Comparison of ENCODE assay signal across 12 cellular contexts in the genomic region with DNA sequence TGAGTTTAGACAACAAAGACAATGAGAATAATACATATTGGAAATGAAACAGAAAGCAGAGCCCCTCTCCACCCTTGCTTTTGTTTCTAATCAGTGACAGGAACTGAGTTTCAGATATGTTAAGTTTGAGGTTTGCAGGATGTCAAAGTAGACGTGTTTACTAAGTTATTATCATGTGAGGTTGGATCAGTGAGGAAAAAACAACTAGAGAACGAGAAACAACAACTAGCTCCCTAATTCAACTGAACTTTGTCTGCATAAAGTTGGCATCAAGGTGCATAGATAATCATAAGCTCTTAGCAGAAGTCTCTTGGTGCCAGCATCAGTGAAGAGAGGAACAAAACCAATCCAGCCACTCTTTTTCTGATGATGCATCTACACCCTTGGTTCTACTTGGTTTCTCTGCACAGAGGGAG.
A peak's percentile ranks its signal among the peaks of the same experiment; 100 is the strongest.
DNase-seq lines count a peak whose midpoint lies in the region; ATAC-seq and TF ChIP-seq lines count a peak whose summit lies in the region.
"Had no signal": no experiment of that assay in that cellular context is flagged by ENCODE, and none has a peak within 500 bp of the region (broad histone marks: within the 10 kb centered on the region; RNA-seq: fewer than 3 reads in every experiment).

No MANE protein-coding gene starts in this region.

- peaks cover 38 to 45% (median 41%) of the 10 kb centered on the region in 3 donors for H3K4me1 Mint-ChIP-seq in T-cell

- intact Hi-C loops in sigmoid colon (cut with DNase I), result no loop called here

- no peak for TF ChIP-seq EP300 in sigmoid colon (IDR thresholded peaks at IDR 0.05)

- no peaks in the 10 kb centered on the region for H3K9me3 ChIP-seq in sigmoid colon

- H3K36me3 Mint-ChIP-seq in T-cell, result no peaks in the 10 kb centered on the region
- H3K36me3 Mint-ChIP-seq: memory B cell had no signal

- H3K4me3 Mint-ChIP-seq in T-cell, result peak overlapping the region; percentile 10 to 49 (median 19)
- H3K4me3 Mint-ChIP-seq: memory B cell had no signal

- no peaks in the 10 kb centered on the region for H3K9me3 Mint-ChIP-seq in T-cell
- H3K9me3 Mint-ChIP-seq: memory B cell had no signal

- peaks cover 0 to 17% (median 4%) of the 10 kb centered on the region in 4 donors for H3K4me1 ChIP-seq in sigmoid colon

- no peaks in the 10 kb centered on the region for H3K27me3 ChIP-seq in sigmoid colon

- TF ChIP-seq POLR2A in sigmoid colon (IDR thresholded peaks at IDR 0.05), result no peak

- H3K27me3 Mint-ChIP-seq in T-cell, result no peaks in the 10 kb centered on the region
- H3K27me3 Mint-ChIP-seq: memory B cell had no signal

- peak; percentile 82 to 89 for ATAC-seq in activated CD4-positive, CD25-positive, alpha-beta regulatory T cell treated with anti-CD3 and anti-CD28 coated beads, Interleukin-2, amount 50 U/mL, for 24 hours
- ATAC-seq in HG02642 (IDR thresholded peaks at IDR 0.05; ENCODE audit: poor library complexity, unreplicated experiment), result peak; percentile 89
- ATAC-seq in T-cell (replicated peaks in 1 of 4), result peak; percentile 66 to 90 (median 72)
- no peak for ATAC-seq in HG03439 (IDR thresholded peaks at IDR 0.05; ENCODE audit: unreplicated experiment)

- H3K4me3 ChIP-seq in sigmoid colon, result no peak overlapping the region

- POLR2A ChIA-PET in T-cell (lab: Charles Lee), result interaction anchor here in 1 of 2 donors (0.7 kb wide), 1 partner anchor 525 kb away, joined by 3 read pairs; no protein-coding TSS in a partner anchor

- no peak for TF ChIP-seq CTCF in sigmoid colon (IDR thresholded peaks at IDR 0.05)

- WGBS in sigmoid colon, 2 donors, result 30 to 40% methylated on average over 2 of the region's 2 CpGs

- no peaks in the 10 kb centered on the region for H3K36me3 ChIP-seq in sigmoid colon

- peak overlapping the region; percentile 93 to 94 for H3K27ac Mint-ChIP-seq in T-cell
- H3K27ac Mint-ChIP-seq: memory B cell had no signal

- no peak for DNase-seq in activated CD4-positive, CD25-positive, alpha-beta regulatory T cell treated with anti-CD3 and anti-CD28 coated beads, Interleukin-2, amount 50 U/mL, for 72 hours
- DNase-seq in T-cell (peak in 2 of 34 experiments; percentile 3 to 4), sigmoid colon (no peak), putamen (ENCODE audit: low spot score) (no peak), NCI-H524 treated with DMSO at 0.1 percent for 48 hours (lab: John Stamatoyannopoulos, UW) (no peak)
- DNase-seq: dermis blood vessel endothelial cell, NCI-H1436 had no signal

- CTCF ChIA-PET in T-cell (lab: Charles Lee), result no interaction called here

- peak overlapping the region in 3 of 4 donors; percentile 49 to 52 (median 51) for H3K27ac ChIP-seq in sigmoid colon
- H3K27ac ChIP-seq: 22Rv1 had no signal
